Comparison of ENCODE assay signal across 10 cellular contexts in genomic region chr4:77126844-77127614, GRCh38. TPM values are rescaled to one million over a fixed set of nuclear protein-coding genes. Genes with fewer than 3 reads are reported as not detected.
DNase-seq lines count a peak whose midpoint lies in the region; ATAC-seq, FAIRE-seq and TF ChIP-seq lines count a peak whose summit lies in the region.
"Had no signal": no experiment of that assay in that cellular context is flagged by ENCODE, and none has a peak within 500 bp of the region (broad histone marks: within the 10 kb centered on the region; RNA-seq: fewer than 3 reads in every experiment).

No MANE protein-coding gene starts in this region.

- H3K9me3 Mint-ChIP-seq in activated T-cell treated with anti-CD3 and anti-CD28 coated beads, Interleukin-2, amount 50 U/mL, for 24 hours = no peaks in the 10 kb centered on the region

- no peaks in the 10 kb centered on the region for H3K36me3 ChIP-seq in Loucy (ENCODE audit: insufficient read depth, low read length)

- H3K9me3 ChIP-seq in Loucy (ENCODE audit: insufficient read depth, low read depth, low read length) = no peaks in the 10 kb centered on the region

- no peaks in the 10 kb centered on the region for H3K36me3 Mint-ChIP-seq in activated T-cell treated with anti-CD3 and anti-CD28 coated beads, Interleukin-2, amount 50 U/mL, for 24 hours (ENCODE audit: low read depth)

- peaks cover 12% of the 10 kb centered on the region for H3F3A ChIP-seq in Loucy (ENCODE audit: low read depth)

- DNase-seq in GM12892 (ENCODE audit: insufficient read length) (no peak), left lobe of liver (ENCODE audit: low spot score) (no peak), frontal cortex (ENCODE audit: low spot score in 2 of 2) (no peak), NCI-H146 treated with DMSO at 0.1 percent for 48 hours (lab: John Stamatoyannopoulos, UW; ENCODE audit: unreplicated experiment) (no peak)
- no peak for DNase-seq in stimulated activated CD4-positive, alpha-beta T cell treated with anti-CD3 and anti-CD28 coated beads, Interleukin-15, amount 100 ng/mL, for 24 hours
- no peak for DNase-seq in activated T-cell treated with anti-CD3 and anti-CD28 coated beads, Interleukin-2, amount 50 U/mL, for 24 hours

- peak; percentile 44 for FAIRE-seq in GM12892 (lab: Jason Lieb, UNC)
- no peak for FAIRE-seq in frontal cortex (lab: Jason Lieb, UNC)
- FAIRE-seq: colon had no signal

- no peak overlapping the region for H3K4me3 Mint-ChIP-seq in activated T-cell treated with anti-CD3 and anti-CD28 coated beads, Interleukin-2, amount 50 U/mL, for 24 hours

- no peak for TF ChIP-seq CTCF in Loucy (conservative IDR thresholded peaks at IDR 0.05; ENCODE audit: low read length)

- peak overlapping the region; percentile 39 for H3K4me3 ChIP-seq in Loucy (ENCODE audit: low read length, poor library complexity, severe bottlenecking)
- H3K4me3 ChIP-seq: SK-N-MC had no signal

- peaks cover 5% of the 10 kb centered on the region for H3K27me3 Mint-ChIP-seq in activated T-cell treated with anti-CD3 and anti-CD28 coated beads, Interleukin-2, amount 50 U/mL, for 24 hours

- H3K4me1 Mint-ChIP-seq in activated T-cell treated with anti-CD3 and anti-CD28 coated beads, Interleukin-2, amount 50 U/mL, for 24 hours (ENCODE audit: low read depth) = peaks cover 12% of the 10 kb centered on the region

- no peak overlapping the region for H3K27ac Mint-ChIP-seq in activated T-cell treated with anti-CD3 and anti-CD28 coated beads, Interleukin-2, amount 50 U/mL, for 24 hours

- no peak for TF ChIP-seq POLR2A in GM12892 (IDR thresholded peaks at IDR 0.05; ENCODE audit: low read depth, low read length)

- ATAC-seq in GM21825 (IDR thresholded peaks at IDR 0.05; ENCODE audit: unreplicated experiment) (peak; percentile 91), left lobe of liver (peak; percentile 44)

- H3K9ac ChIP-seq in Loucy (ENCODE audit: low read depth, low read length, poor library complexity, severe bottlenecking) = peak overlapping the region; percentile 60

- H3K9me2 ChIP-seq in Loucy (replicated peaks; ENCODE audit: low read depth, low read length) = no peaks in the 10 kb centered on the region

- no peaks in the 10 kb centered on the region for H3K79me2 ChIP-seq in Loucy (ENCODE audit: insufficient read depth, low read length)

- no peaks in the 10 kb centered on the region for H4K20me1 ChIP-seq in Loucy (ENCODE audit: insufficient read depth, low read length, poor library complexity, severe bottlenecking)

- peak overlapping the region; percentile 69 for H3K4me2 ChIP-seq in Loucy (ENCODE audit: low read depth, low read length, poor library complexity, severe bottlenecking)

- H3K4me1 ChIP-seq in Loucy (ENCODE audit: insufficient read depth, low read length, poor library complexity, severe bottlenecking) = peaks cover 32% of the 10 kb centered on the region

- no peaks in the 10 kb centered on the region for H3K27me3 ChIP-seq in Loucy (ENCODE audit: insufficient read depth, low read length, poor library complexity, severe bottlenecking)

- 0 out of 2 replicates have a peak overlapping the region, but pooled peaks have one; percentile 58 for H2AFZ ChIP-seq in Loucy (ENCODE audit: low read length)

RNA-seq across cellular contexts. Expression of gene CCNG2, which starts 30.0 kb away (rescaled TPM):
- 35.0 TPM for polyA plus RNA-seq in GM12892 (2012; ENCODE audit: missing spikeins)
- total RNA-seq in left lobe of liver = 5.3 TPM
- total RNA-seq in frontal cortex = 110 TPM

RNA-seq across cellular contexts. Expression of gene CCNI, which starts 51.2 kb away (rescaled TPM):
- 122 TPM for polyA plus RNA-seq in GM12892 (2012; ENCODE audit: missing spikeins)
- total RNA-seq in left lobe of liver (56.4 TPM), frontal cortex (460 TPM)

Comparison
In these comparisons a context has a peak if more than half of its experiments do, and no peak if none do; other contexts are left out.
1. RNA of gene CCNG2, which starts 30.0 kb away (total RNA-seq): 110 TPM in frontal cortex (single experiment); 5.3 TPM in left lobe of liver (single experiment); every median in the first group is over 10 times any median in the second.